In genomic region chr22:27784099-27784446, GRCh38 we compare ENCODE assay signal across 28 cellular contexts. TPM values are rescaled to one million over a fixed set of nuclear protein-coding genes. Genes with fewer than 3 reads are reported as not detected.
DNase-seq lines count a peak whose midpoint lies in the region; ATAC-seq and TF ChIP-seq lines count a peak whose summit lies in the region.
"Had no signal": no experiment of that assay in that cellular context is flagged by ENCODE, and none has a peak within 500 bp of the region (broad histone marks: within the 10 kb centered on the region; RNA-seq: fewer than 3 reads in every experiment).

No MANE protein-coding gene starts in this region.

- POLR2A ChIA-PET in HEK293 (lab: Yijun Ruan, JAX) = no interaction called here

- no peak overlapping the region for H2BK15ac ChIP-seq in mesendoderm (replicated peaks; ENCODE audit: low read depth)

- peak overlapping the region; percentile 4 for H3K18ac ChIP-seq in mesendoderm (ENCODE audit: low read length)

- H3K36me3 ChIP-seq in HEK293 (ENCODE audit: control insufficient read depth in 2 of 2, insufficient read depth in 1 of 2, low read length in 2 of 2) (peaks cover 0 to 3% of the 10 kb centered on the region in 2 experiments; a peak in 1 of 3 replicates), mesendoderm (ENCODE audit: control insufficient read depth, insufficient read depth, low read length) (no peaks in the 10 kb centered on the region), skeletal muscle tissue (ENCODE audit: control insufficient read depth in 3 of 3, insufficient read depth in 3 of 3, low read length in 3 of 3) (peaks cover 0 to 2% (median 0%) of the 10 kb centered on the region in 3 donors), uterus (no peaks in the 10 kb centered on the region)
- H3K36me3 ChIP-seq: breast epithelium had no signal

- no peak overlapping the region for H4K5ac ChIP-seq in mesendoderm (ENCODE audit: low read length)

- TF ChIP-seq CTCF in HEK293 (tag by site-specific recombination; IDR thresholded peaks at IDR 0.05) (no peak), chondrocyte (IDR thresholded peaks at IDR 0.05) (no peak), uterus (IDR thresholded peaks at IDR 0.05) (no peak)

- no peaks in the 10 kb centered on the region for H3K79me2 ChIP-seq in mesendoderm (ENCODE audit: control insufficient read depth, insufficient read depth, low read length)

- H3K4me3 ChIP-seq in HEK293 (ENCODE audit: low read depth, low read length) = no peak overlapping the region
- H3K4me3 ChIP-seq in mesendoderm (ENCODE audit: low read length) = no peak overlapping the region
- peak overlapping the region in 1 of 3 donors; percentile 22 for H3K4me3 ChIP-seq in skeletal muscle tissue (ENCODE audit: low read length in 3 of 3)
- H3K4me3 ChIP-seq in uterus = no peak overlapping the region
- H3K4me3 ChIP-seq: breast epithelium, K562, PC-9, SK-N-MC had no signal

- WGBS in mesendoderm (ENCODE audit: extremely low coverage, insufficient coverage, low lambda C conversion rate) = no CpG with 5 or more reads among the region's 5 CpGs

- DNase-seq in chondrocyte (ENCODE audit: low spot score) (no peak), mesendoderm (no peak), uterus (no peak), EL (no peak), SK-N-DZ (ENCODE audit: low spot score) (no peak)
- no peak for DNase-seq in activated T-cell treated with anti-CD3 and anti-CD28 coated beads, Interleukin-2, amount 50 U/mL, for 4 hours
- DNase-seq: activated CD4-positive, alpha-beta T cell treated with anti-CD3 and anti-CD28 coated beads for 1 hour; activated CD8-positive, alpha-beta memory T cell treated with anti-CD3 and anti-CD28 coated beads for 24 hours; activated T-cell treated with anti-CD3 and anti-CD28 coated beads, Interleukin-2, amount 50 U/mL, for 72 hours; CD4-positive, CD25-positive, alpha-beta regulatory T cell; DMS153; dorsolateral prefrontal cortex; glutamatergic neuron; mammary epithelial cell; natural killer cell; NCI-H187 treated with DMSO at 0.1 percent for 48 hours; NCI-H2227 treated with DMSO at 0.1 percent for 48 hours; NCI-H82; PC-9; stimulated activated CD4-positive, alpha-beta T cell treated with anti-CD3 and anti-CD28 coated beads, Interleukin-12 subunit alpha, Interleukin-12 subunit beta, amount 100 ng/mL, for 4 hours; stimulated activated CD8-positive, alpha-beta memory T cell treated with anti-CD3 and anti-CD28 coated beads, Interleukin-4, amount 100 ng/mL, for 48 hours had no signal

- H3K4me2 ChIP-seq in mesendoderm (ENCODE audit: low read length) = no peak overlapping the region
- H3K4me2 ChIP-seq: PC-9 had no signal

- H3K4ac ChIP-seq in mesendoderm (ENCODE audit: low read depth, low read length) = no peak overlapping the region

- H3K9me3 Mint-ChIP-seq in chondrocyte (ENCODE audit: low read depth) = no peaks in the 10 kb centered on the region
- H3K9me3 Mint-ChIP-seq in activated T-cell treated with anti-CD3 and anti-CD28 coated beads, Interleukin-2, amount 50 U/mL, for 4 hours = no peaks in the 10 kb centered on the region
- H3K9me3 Mint-ChIP-seq: activated naive CD4-positive, alpha-beta T cell treated with anti-CD3 and anti-CD28 coated beads, Interleukin-2, amount 50 U/mL, for 72 hours; activated T-cell treated with anti-CD3 and anti-CD28 coated beads, Interleukin-2, amount 50 U/mL, for 72 hours; CD4-positive, CD25-positive, alpha-beta regulatory T cell; natural killer cell had no signal

- no peak overlapping the region for H2AK5ac ChIP-seq in mesendoderm (ENCODE audit: low read length)

- CTCF ChIA-PET in HEK293 (lab: Yijun Ruan, JAX) = interaction anchor here (0.6 kb wide), 1 partner anchor 220 kb away, joined by 3 read pairs; no protein-coding TSS in a partner anchor

- H3K4me3 Mint-ChIP-seq in chondrocyte (ENCODE audit: unreplicated experiment) = no peak overlapping the region
- no peak overlapping the region for H3K4me3 Mint-ChIP-seq in activated T-cell treated with anti-CD3 and anti-CD28 coated beads, Interleukin-2, amount 50 U/mL, for 4 hours
- H3K4me3 Mint-ChIP-seq: activated T-cell treated with anti-CD3 and anti-CD28 coated beads, Interleukin-2, amount 50 U/mL, for 72 hours; CD4-positive, CD25-positive, alpha-beta regulatory T cell; natural killer cell had no signal

- TF ChIP-seq POLR2A in uterus (IDR thresholded peaks at IDR 0.05) = no peak

- H3K27ac Mint-ChIP-seq in chondrocyte (ENCODE audit: unreplicated experiment) = peak overlapping the region; percentile 70
- H3K27ac Mint-ChIP-seq: activated naive CD4-positive, alpha-beta T cell treated with anti-CD3 and anti-CD28 coated beads, Interleukin-2, amount 50 U/mL, for 72 hours; activated T-cell treated with anti-CD3 and anti-CD28 coated beads, Interleukin-2, amount 50 U/mL, for 72 hours; CD4-positive, CD25-positive, alpha-beta regulatory T cell; natural killer cell had no signal

- peaks cover 32% of the 10 kb centered on the region for H3K36me3 Mint-ChIP-seq in chondrocyte (ENCODE audit: low read depth)
- no peaks in the 10 kb centered on the region for H3K36me3 Mint-ChIP-seq in activated T-cell treated with anti-CD3 and anti-CD28 coated beads, Interleukin-2, amount 50 U/mL, for 4 hours (ENCODE audit: insufficient read depth)
- H3K36me3 Mint-ChIP-seq: activated naive CD4-positive, alpha-beta T cell treated with anti-CD3 and anti-CD28 coated beads, Interleukin-2, amount 50 U/mL, for 72 hours; CD4-positive, CD25-positive, alpha-beta regulatory T cell; natural killer cell had no signal

- H3K27ac ChIP-seq in HEK293 (ENCODE audit: extremely low read depth, low read depth, low read length) (peak overlapping the region; percentile 34; the same call in 1 of the 2 replicates), mesendoderm (ENCODE audit: low read depth, low read length) (no peak overlapping the region), skeletal muscle tissue (ENCODE audit: low read depth, low read length) (peak overlapping the region; percentile 38), uterus (no peak overlapping the region)
- H3K27ac ChIP-seq: breast epithelium, PC-9, SK-N-MC had no signal

- H3K23ac ChIP-seq in mesendoderm (ENCODE audit: low read length) = no peak overlapping the region

- H3K9me3 ChIP-seq in HEK293 (ENCODE audit: control insufficient read depth, insufficient read depth, low read depth, low read length) = no peaks in the 10 kb centered on the region
- H3K9me3 ChIP-seq in skeletal muscle tissue (ENCODE audit: control insufficient read depth in 3 of 3, low read length in 3 of 3) = no peaks in the 10 kb centered on the region
- H3K9me3 ChIP-seq in uterus = no peaks in the 10 kb centered on the region
- H3K9me3 ChIP-seq: breast epithelium had no signal

- intact Hi-C loops in uterus (cut with DNase I; ENCODE audit: low total_unique reads) = no loop called here

- peak overlapping the region; percentile 9 for H2BK120ac ChIP-seq in mesendoderm (ENCODE audit: low read depth, low read length)

- peak overlapping the region; percentile 68 for H3K56ac ChIP-seq in mesendoderm (ENCODE audit: low read length)

- H3K4me1 ChIP-seq in HEK293 (ENCODE audit: control insufficient read depth, insufficient read depth, low read length) (no peaks in the 10 kb centered on the region; the same call in 1 of the 2 replicates), mesendoderm (ENCODE audit: control insufficient read depth, low read depth, low read length) (peaks cover 5% of the 10 kb centered on the region), skeletal muscle tissue (ENCODE audit: control insufficient read depth in 3 of 3, insufficient read depth in 3 of 3, low read length in 3 of 3) (peaks cover 78 to 92% (median 89%) of the 10 kb centered on the region in 3 donors), uterus (no peaks in the 10 kb centered on the region)
- H3K4me1 ChIP-seq: breast epithelium had no signal

- ATAC-seq in activated T-cell treated with anti-CD3 and anti-CD28 coated beads, Interleukin-2, amount 50 U/mL, for 4 hours = no peak
- ATAC-seq: activated naive CD4-positive, alpha-beta T cell treated with anti-CD3 and anti-CD28 coated beads, Interleukin-2, amount 50 U/mL, for 72 hours; activated T-cell treated with anti-CD3 and anti-CD28 coated beads, Interleukin-2, amount 50 U/mL, for 72 hours; esophagus mucosa; K562; natural killer cell had no signal

- H3K27me3 ChIP-seq in mesendoderm (ENCODE audit: insufficient read depth, low read length, poor library complexity) (no peaks in the 10 kb centered on the region), skeletal muscle tissue (ENCODE audit: control insufficient read depth in 3 of 3, insufficient read depth in 3 of 3, low read length in 3 of 3) (no peaks in the 10 kb centered on the region), uterus (no peaks in the 10 kb centered on the region)
- H3K27me3 ChIP-seq: breast epithelium, dorsolateral prefrontal cortex had no signal

- H2BK5ac ChIP-seq in mesendoderm (ENCODE audit: low read length) = no peak overlapping the region

- H3K79me1 ChIP-seq in mesendoderm (ENCODE audit: low read length) = no peaks in the 10 kb centered on the region

- peaks cover 80% of the 10 kb centered on the region for H3K4me1 Mint-ChIP-seq in chondrocyte (ENCODE audit: low read depth)
- H3K4me1 Mint-ChIP-seq in activated T-cell treated with anti-CD3 and anti-CD28 coated beads, Interleukin-2, amount 50 U/mL, for 4 hours (ENCODE audit: low read depth) = no peaks in the 10 kb centered on the region
- H3K4me1 Mint-ChIP-seq: CD4-positive, CD25-positive, alpha-beta regulatory T cell; natural killer cell had no signal

- H3K9ac ChIP-seq in mesendoderm (ENCODE audit: low read length) = no peak overlapping the region
- peak overlapping the region in 2 of 3 donors; percentile 36 to 64 for H3K9ac ChIP-seq in skeletal muscle tissue (ENCODE audit: low read depth in 1 of 3, low read length in 3 of 3)

- H4K8ac ChIP-seq in mesendoderm (ENCODE audit: low read depth, low read length) = no peak overlapping the region

- no peaks in the 10 kb centered on the region for H3K27me3 Mint-ChIP-seq in chondrocyte (ENCODE audit: low read depth)
- H3K27me3 Mint-ChIP-seq in activated T-cell treated with anti-CD3 and anti-CD28 coated beads, Interleukin-2, amount 50 U/mL, for 4 hours (ENCODE audit: low read depth) = peaks cover 10% of the 10 kb centered on the region

TF ChIP-seq in HEK293, 187 proteins besides CTCF, POLR2A, EP300 and RAD21 (continues in another document):
- TF ChIP-seq GLIS1 (tag by site-specific recombination; IDR thresholded peaks at IDR 0.05) = peak; percentile 28; the same call in 1 of the 2 replicates

RNA-seq across cellular contexts. Expression of gene MN1, which starts 17.5 kb away (rescaled TPM):
- total RNA-seq in chondrocyte (119 to 156 TPM (median 121 TPM) in 3 replicates), skeletal muscle tissue (2.6 TPM), uterus (1 to 10 TPM; 2.0 to 9.7 (median 8.2) TPM)
- polyA plus RNA-seq in mesendoderm (2013, experiment 1 of 2) = 1.3 TPM
- polyA plus RNA-seq in mesendoderm (2013, experiment 2 of 2) = 1.4 TPM
- total RNA-seq in activated T-cell treated with anti-CD3 and anti-CD28 coated beads, Interleukin-2, amount 50 U/mL, for 4 hours = under 1 TPM; 0.03 to 0.08 (median 0.05) TPM
- not detected in 2 replicates for polyA plus RNA-seq in SK-N-DZ (2014; cell fraction: cytosol; rRNA removed)
- 0.01 TPM in 1 of 2 replicates, not detected in the other for polyA plus RNA-seq in SK-N-DZ (2014; cell fraction: nucleus; rRNA removed)

Comparison
In these comparisons a context has a peak if more than half of its experiments do, and no peak if none do; other contexts are left out.
1. H3K27ac ChIP-seq: peak in HEK293 (single experiment) and skeletal muscle tissue (single experiment); none in mesendoderm (single experiment) and uterus (0 of 2).
2. RNA of gene MN1, which starts 17.5 kb away (total RNA-seq): 119 to 156 TPM in chondrocyte; 2.0 to 9.7 TPM in uterus, 2.6 TPM in skeletal muscle tissue (single experiment) and 0.03 to 0.08 TPM in activated T-cell treated with anti-CD3 and anti-CD28 coated beads, Interleukin-2, amount 50 U/mL, for 4 hours; every median in the first group is over 10 times any median in the second.